20 cellular contexts compared by ENCODE assay signal in genomic region chr16:17358350-17358749, GRCh38.
DNase-seq lines count a peak whose midpoint lies in the region; ATAC-seq and TF ChIP-seq lines count a peak whose summit lies in the region.
"Had no signal": no experiment of that assay in that cellular context is flagged by ENCODE, and none has a peak within 500 bp of the region (broad histone marks: within the 10 kb centered on the region; RNA-seq: fewer than 3 reads in every experiment).

No MANE protein-coding gene starts in this region.

- H3K4me3 ChIP-seq in upper lobe of right lung, result no peak overlapping the region
- H3K4me3 ChIP-seq: esophagus squamous epithelium, skin epidermis had no signal

- peaks cover 4 to 9% of the 10 kb centered on the region in 2 donors for H3K9me3 Mint-ChIP-seq in activated naive CD4-positive, alpha-beta T cell treated with anti-CD3 and anti-CD28 coated beads, Interleukin-2, amount 50 U/mL, for 72 hours
- H3K9me3 Mint-ChIP-seq in activated T-helper 17 cell treated with anti-CD3 and anti-CD28 coated beads, Interleukin-2, amount 50 U/mL, for 72 hours, result no peaks in the 10 kb centered on the region
- H3K9me3 Mint-ChIP-seq in naive B cell, result peaks cover 0 to 3% (median 0%) of the 10 kb centered on the region in 7 donors
- H3K9me3 Mint-ChIP-seq: activated B cell treated with CpG ODN at 0.5 μM for 24 hours; stimulated activated naive CD8-positive, alpha-beta T cell treated with anti-CD3 and anti-CD28 coated beads, Interleukin-15, amount 100 ng/mL, for 72 hours had no signal

- peak overlapping the region; percentile 77 for H3K4me3 Mint-ChIP-seq in activated T-helper 17 cell treated with anti-CD3 and anti-CD28 coated beads, Interleukin-2, amount 50 U/mL, for 72 hours
- peak overlapping the region in 5 of 8 donors; percentile 7 to 68 (median 55) for H3K4me3 Mint-ChIP-seq in naive B cell
- H3K4me3 Mint-ChIP-seq: activated B cell treated with CpG ODN at 0.5 μM for 24 hours had no signal

- peak overlapping the region; percentile 34 for H3K27ac ChIP-seq in upper lobe of right lung
- H3K27ac ChIP-seq: parathyroid adenoma had no signal

- H3K36me3 Mint-ChIP-seq in activated naive CD4-positive, alpha-beta T cell treated with anti-CD3 and anti-CD28 coated beads, Interleukin-2, amount 50 U/mL, for 72 hours, result peaks cover 11 to 12% of the 10 kb centered on the region in 2 donors
- no peaks in the 10 kb centered on the region for H3K36me3 Mint-ChIP-seq in activated T-helper 17 cell treated with anti-CD3 and anti-CD28 coated beads, Interleukin-2, amount 50 U/mL, for 72 hours (ENCODE audit: low read depth)
- H3K36me3 Mint-ChIP-seq in naive B cell, result peaks cover 18 to 20% of the 10 kb centered on the region in 2 donors

- no peak for ATAC-seq in activated naive CD4-positive, alpha-beta T cell treated with anti-CD3 and anti-CD28 coated beads, Interleukin-2, amount 50 U/mL, for 72 hours
- ATAC-seq in activated T-helper 17 cell treated with anti-CD3 and anti-CD28 coated beads, Interleukin-2, amount 50 U/mL, for 72 hours (replicated peaks), result no peak
- no peak for ATAC-seq in naive B cell (ENCODE audit: low read depth in 2 of 2)
- peak; percentile 45 for ATAC-seq in upper lobe of right lung
- ATAC-seq in HG02610 (IDR thresholded peaks at IDR 0.05; ENCODE audit: unreplicated experiment), result no peak
- ATAC-seq: HCT116; stimulated activated naive CD8-positive, alpha-beta T cell treated with anti-CD3 and anti-CD28 coated beads, Interleukin-15, amount 100 ng/mL, for 72 hours had no signal

- no peaks in the 10 kb centered on the region for H3K27me3 Mint-ChIP-seq in activated T-helper 17 cell treated with anti-CD3 and anti-CD28 coated beads, Interleukin-2, amount 50 U/mL, for 72 hours
- H3K27me3 Mint-ChIP-seq in naive B cell, result no peaks in the 10 kb centered on the region
- H3K27me3 Mint-ChIP-seq: activated B cell treated with CpG ODN at 0.5 μM for 24 hours; IgD-negative memory B cell; stimulated activated naive CD8-positive, alpha-beta T cell treated with anti-CD3 and anti-CD28 coated beads, Interleukin-15, amount 100 ng/mL, for 72 hours had no signal

- H3K9me3 ChIP-seq in upper lobe of right lung, result no peaks in the 10 kb centered on the region
- H3K9me3 ChIP-seq: esophagus squamous epithelium had no signal

- peaks cover 39% of the 10 kb centered on the region for H3K4me1 ChIP-seq in upper lobe of right lung

- peak overlapping the region; percentile 85 to 89 for H3K27ac Mint-ChIP-seq in activated naive CD4-positive, alpha-beta T cell treated with anti-CD3 and anti-CD28 coated beads, Interleukin-2, amount 50 U/mL, for 72 hours
- H3K27ac Mint-ChIP-seq in activated T-helper 17 cell treated with anti-CD3 and anti-CD28 coated beads, Interleukin-2, amount 50 U/mL, for 72 hours, result peak overlapping the region; percentile 99
- H3K27ac Mint-ChIP-seq in naive B cell, result peak overlapping the region in 4 of 6 donors; percentile 49 to 95 (median 84)
- H3K27ac Mint-ChIP-seq: activated B cell treated with CpG ODN at 0.5 μM for 24 hours had no signal

- intact Hi-C loops in upper lobe of right lung (cut with DNase I), result no loop called here

- no peak for TF ChIP-seq CTCF in upper lobe of right lung (IDR thresholded peaks at IDR 0.05)

- H3K27me3 ChIP-seq in upper lobe of right lung, result no peaks in the 10 kb centered on the region
- H3K27me3 ChIP-seq: esophagus squamous epithelium had no signal

- H3K4me1 Mint-ChIP-seq in activated T-helper 17 cell treated with anti-CD3 and anti-CD28 coated beads, Interleukin-2, amount 50 U/mL, for 72 hours, result peaks cover 45% of the 10 kb centered on the region
- H3K4me1 Mint-ChIP-seq in naive B cell, result peaks cover 65 to 82% (median 76%) of the 10 kb centered on the region in 3 donors

- DNase-seq in activated naive CD4-positive, alpha-beta T cell treated with anti-CD3 and anti-CD28 coated beads, Interleukin-2, amount 50 U/mL, for 72 hours (ENCODE audit: low spot score in 2 of 2), result peak in 1 of 2 donors; percentile 39
- DNase-seq in activated naive CD4-positive, alpha-beta T cell treated with Interleukin-2 at 50 U/mL for 16 hours, result no peak
- DNase-seq in naive B cell (no peak), upper lobe of right lung (no peak), iPS-NIHi7 (ENCODE audit: extremely low spot score) (no peak)
- no peak for DNase-seq in NK-92 treated with Interleukin-12 subunit alpha and Interleukin-12 subunit beta, amount 100 ng/mL, for 24 hours (lab: John Stamatoyannopoulos, UW)
- DNase-seq: activated B cell treated with CpG ODN at 0.5 μM for 24 hours; esophagus squamous epithelium; head of caudate nucleus; islet precursor cell; mesendoderm; NCI-H2107; NCI-H748 treated with DMSO at 0.1 percent for 48 hours; stimulated activated naive CD8-positive, alpha-beta T cell treated with anti-CD3 and anti-CD28 coated beads, Interleukin-15, amount 100 ng/mL, for 72 hours had no signal

- no peaks in the 10 kb centered on the region for H3K36me3 ChIP-seq in upper lobe of right lung
